ENCODE assay signal across 8 cellular contexts in the genomic region with DNA sequence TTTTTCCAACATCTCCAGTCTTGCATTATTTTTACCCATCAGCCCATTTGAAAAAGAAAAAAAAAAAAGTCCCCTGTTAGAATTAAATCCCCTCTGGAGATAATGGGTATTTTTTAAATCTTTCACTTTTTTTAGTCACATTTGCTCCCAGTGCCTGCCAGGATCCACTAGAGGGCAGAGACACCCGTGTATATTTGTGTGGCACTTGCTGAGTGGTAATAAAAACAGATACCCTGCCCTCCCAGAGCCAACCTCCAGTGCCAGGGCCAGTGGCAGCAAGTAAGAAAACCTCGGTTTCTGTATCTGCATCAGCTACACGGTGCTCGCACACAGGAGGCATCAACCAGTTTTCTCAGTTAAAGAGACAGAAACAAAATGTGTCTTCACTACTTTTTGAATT.
DNase-seq lines count a peak whose midpoint lies in the region; ATAC-seq, FAIRE-seq and TF ChIP-seq lines count a peak whose summit lies in the region.
"Not testable (repeated sequence)": the region's sequence is repeated elsewhere in the genome, so short reads cannot be mapped to it uniquely, and the experiment has no call there.

No MANE protein-coding gene starts in this region.

- H3K27ac Mint-ChIP-seq in GM23338; effector memory CD8-positive, alpha-beta T cell; type B pancreatic cell: not testable (repeated sequence)
- H3K27ac Mint-ChIP-seq in activated CD8-positive, alpha-beta memory T cell treated with anti-CD3 and anti-CD28 coated beads, Interleukin-2, amount 10 ng/mL, durations not matched to agents 7 days and 5 days = peak overlapping the region; percentile 78

- not testable (repeated sequence) for H3K36me3 Mint-ChIP-seq in GM23338 (ENCODE audit: low read depth); activated CD8-positive, alpha-beta memory T cell treated with anti-CD3 and anti-CD28 coated beads, Interleukin-2, amount 10 ng/mL, durations not matched to agents 7 days and 5 days; effector memory CD8-positive, alpha-beta T cell (ENCODE audit: insufficient read depth); type B pancreatic cell

- not testable (repeated sequence) for H3K4me1 ChIP-seq in GM23338 (ENCODE audit: insufficient read depth); right lobe of liver

- not testable (repeated sequence) for H3K27me3 ChIP-seq in GM23338 (ENCODE audit: insufficient read depth); right lobe of liver

- not testable (repeated sequence) for H3K27ac ChIP-seq in GM23338 (ENCODE audit: low read depth); RWPE1; right lobe of liver

- H3K4me3 ChIP-seq in GM23338, right lobe of liver: not testable (repeated sequence)

- WGBS in right lobe of liver (ENCODE audit: insufficient coverage, low coverage, low lambda C conversion rate, missing lambda C conversion rate) = 21% methylated on average over 4 of the region's 4 CpGs

- not testable (repeated sequence) for H3K27me3 Mint-ChIP-seq in GM23338 (ENCODE audit: insufficient read depth, low read depth, poor library complexity)
- peaks cover 59% of the 10 kb centered on the region for H3K27me3 Mint-ChIP-seq in activated CD8-positive, alpha-beta memory T cell treated with anti-CD3 and anti-CD28 coated beads, Interleukin-2, amount 10 ng/mL, durations not matched to agents 7 days and 5 days
- H3K27me3 Mint-ChIP-seq in effector memory CD8-positive, alpha-beta T cell = peaks cover 77 to 84% of the 10 kb centered on the region in 2 donors
- H3K27me3 Mint-ChIP-seq in type B pancreatic cell = peaks cover 70% of the 10 kb centered on the region

- not testable (repeated sequence) for H3K36me3 ChIP-seq in GM23338 (ENCODE audit: insufficient read depth); right lobe of liver

- H3K4me1 Mint-ChIP-seq in GM23338; effector memory CD8-positive, alpha-beta T cell (ENCODE audit: low read depth in 2 of 2); type B pancreatic cell (ENCODE audit: unreplicated experiment): not testable (repeated sequence)
- H3K4me1 Mint-ChIP-seq in activated CD8-positive, alpha-beta memory T cell treated with anti-CD3 and anti-CD28 coated beads, Interleukin-2, amount 10 ng/mL, durations not matched to agents 7 days and 5 days = peaks cover 52% of the 10 kb centered on the region

- not testable (repeated sequence) for H4K20me1 ChIP-seq in GM23338 (replicated peaks; ENCODE audit: insufficient read depth)

- ATAC-seq in GM23338; activated CD8-positive, alpha-beta memory T cell treated with anti-CD3 and anti-CD28 coated beads, Interleukin-2, amount 10 ng/mL, durations not matched to agents 7 days and 5 days; effector memory CD8-positive, alpha-beta T cell (replicated peaks); right lobe of liver: not testable (repeated sequence)

- not testable (repeated sequence) for H3K4me2 ChIP-seq in GM23338

- peak; percentile 44 for TF ChIP-seq CTCF in D721Med (IDR thresholded peaks at IDR 0.05; ENCODE audit: insufficient read depth, missing control alignments)
- TF ChIP-seq CTCF in GM23338 (conservative IDR thresholded peaks at IDR 0.05; ENCODE audit: low read depth in 2 of 2) = peak; percentile 33 to 37; a peak in 3 of 4 replicates
- TF ChIP-seq CTCF in RWPE1 (conservative IDR thresholded peaks at IDR 0.05; ENCODE audit: low read depth) = peak; percentile 23; the same call in 1 of the 2 replicates
- peak in 3 of 4 donors; percentile 20 to 32 (median 24) for TF ChIP-seq CTCF in right lobe of liver (IDR thresholded peaks at IDR 0.05)
- TF ChIP-seq CTCF in type B pancreatic cell (conservative IDR thresholded peaks at IDR 0.05) = peak; percentile 53

- not testable (repeated sequence) for H3F3A ChIP-seq in GM23338 (replicated peaks; ENCODE audit: low read depth)

- H3K9me3 Mint-ChIP-seq in GM23338 = peaks cover 47% of the 10 kb centered on the region
- H3K9me3 Mint-ChIP-seq in activated CD8-positive, alpha-beta memory T cell treated with anti-CD3 and anti-CD28 coated beads, Interleukin-2, amount 10 ng/mL, durations not matched to agents 7 days and 5 days (ENCODE audit: low read depth); effector memory CD8-positive, alpha-beta T cell; type B pancreatic cell: not testable (repeated sequence)

- not testable (repeated sequence) for DNase-seq in D721Med (ENCODE audit: insufficient read length, low spot score); RWPE1 (ENCODE audit: low spot score); right lobe of liver; type B pancreatic cell (ENCODE audit: extremely low spot score, unreplicated experiment)
- DNase-seq in GM23338 (ENCODE audit: low spot score) (peak; percentile 2), NCI-H2029 (lab: John Stamatoyannopoulos, UW) (peak; percentile 3)
- peak; percentile 61 for DNase-seq in activated CD8-positive, alpha-beta memory T cell treated with anti-CD3 and anti-CD28 coated beads, Interleukin-2, amount 10 ng/mL, durations not matched to agents 7 days and 5 days
- DNase-seq in effector memory CD8-positive, alpha-beta T cell = peak in 2 of 3 experiments; percentile 5 to 7

- H3K4me3 Mint-ChIP-seq in GM23338, type B pancreatic cell: not testable (repeated sequence)
- H3K4me3 Mint-ChIP-seq in activated CD8-positive, alpha-beta memory T cell treated with anti-CD3 and anti-CD28 coated beads, Interleukin-2, amount 10 ng/mL, durations not matched to agents 7 days and 5 days = peak overlapping the region; percentile 45
- H3K4me3 Mint-ChIP-seq in effector memory CD8-positive, alpha-beta T cell = peak overlapping the region in 1 of 2 donors; percentile 12

- not testable (repeated sequence) for TF ChIP-seq POLR2A in right lobe of liver (IDR thresholded peaks at IDR 0.05)

- intact Hi-C loops in right lobe of liver (cut with DNase I) = not testable (repeated sequence)

- CTCF ChIA-PET in RWPE1 (lab: Yijun Ruan, JAX) = interaction anchor here (0.6 kb wide), 1 partner anchor 12 kb away, joined by 7 read pairs; no protein-coding TSS in a partner anchor
- CTCF ChIA-PET in activated CD8-positive, alpha-beta memory T cell treated with anti-CD3 and anti-CD28 coated beads, Interleukin-2, amount 10 ng/mL, durations not matched to agents 7 days and 5 days (lab: Charles Lee) = interaction anchor here (1.0 to 5.1 kb wide), 3 partner anchors 8 to 360 kb away, joined by 3 to 30 read pairs (median 3); no protein-coding TSS in a partner anchor

- H3K9me2 ChIP-seq in GM23338 (ENCODE audit: insufficient read depth) = not testable (repeated sequence)

- H3K79me2 ChIP-seq in GM23338 (replicated peaks; ENCODE audit: insufficient read depth) = not testable (repeated sequence)

- POLR2A ChIA-PET in RWPE1 (lab: Yijun Ruan, JAX; ENCODE audit: low non-redundant PET) = not testable (repeated sequence)

- not testable (repeated sequence) for H3K9me3 ChIP-seq in right lobe of liver

- not testable (repeated sequence) for H2AFZ ChIP-seq in GM23338

- FAIRE-seq in D721Med (lab: Jason Lieb, UNC) = not testable (repeated sequence)
